13 cellular contexts compared by ENCODE assay signal in the genomic region with DNA sequence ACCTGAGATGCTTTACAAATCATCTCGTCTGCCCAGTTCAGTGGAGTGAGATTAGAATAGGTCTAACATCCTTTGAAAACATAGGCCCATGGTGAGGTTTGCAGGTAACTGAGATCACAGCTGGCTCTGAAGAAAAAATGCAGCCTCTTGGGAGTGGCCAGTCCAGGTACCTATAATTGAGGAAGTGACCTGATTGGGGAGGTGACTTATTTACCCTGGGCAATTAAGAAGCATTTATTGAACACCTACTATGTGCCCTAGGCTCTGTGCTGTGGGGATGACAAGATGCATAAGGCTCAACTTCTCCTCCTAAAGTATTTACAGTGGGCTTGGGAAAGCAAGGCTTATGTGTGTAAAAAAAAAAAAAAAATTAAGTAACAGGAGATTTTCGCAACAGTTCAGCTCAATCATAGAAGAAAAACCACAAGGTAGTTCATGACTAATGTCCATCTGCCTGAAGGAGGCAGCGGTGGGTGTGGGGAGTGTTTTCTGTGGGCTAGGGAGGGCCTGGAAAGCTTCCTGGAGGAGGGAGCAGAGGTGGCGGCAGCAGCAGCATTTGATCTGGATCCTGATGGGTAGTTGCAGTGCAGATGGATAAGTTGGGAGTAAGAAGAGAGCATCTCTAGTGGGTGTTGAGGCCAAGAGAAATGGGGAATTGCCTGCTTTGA. TPM values are rescaled to one million over a fixed set of nuclear protein-coding genes. Genes with fewer than 3 reads are reported as not detected.
DNase-seq lines count a peak whose midpoint lies in the region; ATAC-seq and TF ChIP-seq lines count a peak whose summit lies in the region.
"Had no signal": no experiment of that assay in that cellular context is flagged by ENCODE, and none has a peak within 500 bp of the region (broad histone marks: within the 10 kb centered on the region; RNA-seq: fewer than 3 reads in every experiment).

No MANE protein-coding gene starts in this region.

- CTCF ChIA-PET in activated CD4-positive, alpha-beta T cell treated with anti-CD3 and anti-CD28 coated beads, Interleukin-2, amount 10 ng/mL, durations not matched to agents 7 days and 5 days (lab: Charles Lee): interaction anchor here (0.6 to 8.9 kb wide), 7 partner anchors 8 to 660 kb away, joined by 3 to 51 read pairs (median 6); no protein-coding TSS in a partner anchor

- no peaks in the 10 kb centered on the region for H3K27me3 Mint-ChIP-seq in activated CD4-positive, alpha-beta T cell treated with anti-CD3 and anti-CD28 coated beads, Interleukin-2, amount 10 ng/mL, durations not matched to agents 7 days and 5 days
- H3K27me3 Mint-ChIP-seq in stimulated activated naive CD8-positive, alpha-beta T cell treated with anti-CD3 and anti-CD28 coated beads, Interleukin-15, amount 100 ng/mL, for 72 hours: no peaks in the 10 kb centered on the region

- H3K4me3 Mint-ChIP-seq in activated CD4-positive, alpha-beta T cell treated with anti-CD3 and anti-CD28 coated beads, Interleukin-2, amount 10 ng/mL, durations not matched to agents 7 days and 5 days: no peak overlapping the region
- H3K4me3 Mint-ChIP-seq in stimulated activated naive CD8-positive, alpha-beta T cell treated with anti-CD3 and anti-CD28 coated beads, Interleukin-15, amount 100 ng/mL, for 72 hours: peak overlapping the region in 1 of 2 donors; percentile 21

- peak overlapping the region; percentile 90 for H3K27ac ChIP-seq in RWPE2 (ENCODE audit: poor library complexity, severe bottlenecking)
- H3K27ac ChIP-seq: heart left ventricle, prostate gland had no signal

- no peak for DNase-seq in activated CD4-positive, alpha-beta T cell treated with anti-CD3 and anti-CD28 coated beads, Interleukin-2, amount 10 ng/mL, durations not matched to agents 7 days and 5 days
- no peak for DNase-seq in activated CD4-positive, alpha-beta T cell treated with anti-CD3 and anti-CD28 coated beads, Interleukin-2, amount 50 U/mL, for 1 hour
- DNase-seq in RWPE2 (ENCODE audit: low spot score) (peak; percentile 78), fibroblast of peridontal ligament (ENCODE audit: extremely low read depth) (peak; percentile 86), GOT3 (lab: John Stamatoyannopoulos, UW) (no peak), GM10266 (ENCODE audit: extremely low spot score) (no peak), DMS 273 treated with DMSO at 0.1 percent for 48 hours (lab: John Stamatoyannopoulos, UW) (no peak)
- no peak for DNase-seq in stimulated activated naive CD8-positive, alpha-beta T cell treated with anti-CD3 and anti-CD28 coated beads, Interleukin-15, amount 100 ng/mL, for 72 hours
- DNase-seq: activated T-cell treated with anti-CD3 and anti-CD28 coated beads for 4 hours, C1 segment of cervical spinal cord, heart left ventricle, substantia nigra had no signal

- peaks cover 61% of the 10 kb centered on the region for H3K4me1 Mint-ChIP-seq in activated CD4-positive, alpha-beta T cell treated with anti-CD3 and anti-CD28 coated beads, Interleukin-2, amount 10 ng/mL, durations not matched to agents 7 days and 5 days
- peaks cover 72% of the 10 kb centered on the region for H3K4me1 Mint-ChIP-seq in stimulated activated naive CD8-positive, alpha-beta T cell treated with anti-CD3 and anti-CD28 coated beads, Interleukin-15, amount 100 ng/mL, for 72 hours

- no peaks in the 10 kb centered on the region for H3K9me3 ChIP-seq in RWPE2 (ENCODE audit: severe bottlenecking)
- H3K9me3 ChIP-seq: heart left ventricle, prostate gland had no signal

- no peak overlapping the region for H3K4me3 ChIP-seq in RWPE2 (ENCODE audit: severe bottlenecking)
- H3K4me3 ChIP-seq: heart left ventricle, prostate gland had no signal

- TF ChIP-seq CTCF in RWPE2 (IDR thresholded peaks at IDR 0.05; ENCODE audit: poor library complexity, severe bottlenecking) (peak; percentile 18), GM10266 (IDR thresholded peaks at IDR 0.05; ENCODE audit: control insufficient read depth, insufficient read depth, low read depth, missing control alignments) (no peak)

- H3K36me3 ChIP-seq in RWPE2 (ENCODE audit: low read depth): peaks cover 82% of the 10 kb centered on the region
- H3K36me3 ChIP-seq: heart left ventricle, prostate gland had no signal

- H3K27me3 ChIP-seq in RWPE2 (ENCODE audit: insufficient read depth, poor library complexity, severe bottlenecking): no peaks in the 10 kb centered on the region
- H3K27me3 ChIP-seq: heart left ventricle had no signal

- POLR2A ChIA-PET in activated CD4-positive, alpha-beta T cell treated with anti-CD3 and anti-CD28 coated beads, Interleukin-2, amount 10 ng/mL, durations not matched to agents 7 days and 5 days (lab: Charles Lee): no interaction called here

- H3K9me3 Mint-ChIP-seq in activated CD4-positive, alpha-beta T cell treated with anti-CD3 and anti-CD28 coated beads, Interleukin-2, amount 10 ng/mL, durations not matched to agents 7 days and 5 days: no peaks in the 10 kb centered on the region
- H3K9me3 Mint-ChIP-seq in stimulated activated naive CD8-positive, alpha-beta T cell treated with anti-CD3 and anti-CD28 coated beads, Interleukin-15, amount 100 ng/mL, for 72 hours: no peaks in the 10 kb centered on the region

- ATAC-seq in RWPE2 (ENCODE audit: low read depth): peak; percentile 43
- no peak for ATAC-seq in stimulated activated naive CD8-positive, alpha-beta T cell treated with anti-CD3 and anti-CD28 coated beads, Interleukin-15, amount 100 ng/mL, for 72 hours
- ATAC-seq: heart left ventricle had no signal

- H3K27ac Mint-ChIP-seq in activated CD4-positive, alpha-beta T cell treated with anti-CD3 and anti-CD28 coated beads, Interleukin-2, amount 10 ng/mL, durations not matched to agents 7 days and 5 days: peak overlapping the region; percentile 16
- peak overlapping the region; percentile 12 to 100 for H3K27ac Mint-ChIP-seq in stimulated activated naive CD8-positive, alpha-beta T cell treated with anti-CD3 and anti-CD28 coated beads, Interleukin-15, amount 100 ng/mL, for 72 hours

- H3K4me1 ChIP-seq in RWPE2 (ENCODE audit: insufficient read depth, poor library complexity, severe bottlenecking): peaks cover 72% of the 10 kb centered on the region
- H3K4me1 ChIP-seq: prostate gland had no signal

- H3K36me3 Mint-ChIP-seq in activated CD4-positive, alpha-beta T cell treated with anti-CD3 and anti-CD28 coated beads, Interleukin-2, amount 10 ng/mL, durations not matched to agents 7 days and 5 days (ENCODE audit: low read depth): peaks cover 3% of the 10 kb centered on the region

RNA-seq across cellular contexts. Expression of a gene that starts 16.1 kb away (rescaled TPM):
- 10 to 100 TPM; 45.5 to 47.3 TPM for total RNA-seq in activated CD4-positive, alpha-beta T cell treated with anti-CD3 and anti-CD28 coated beads, Interleukin-2, amount 10 ng/mL, durations not matched to agents 7 days and 5 days

Comparison
In these comparisons a context has a peak if more than half of its experiments do, and no peak if none do; other contexts are left out.
1. DNase-seq: peak in RWPE2 (single experiment) and fibroblast of peridontal ligament (single experiment); none in activated CD4-positive, alpha-beta T cell treated with anti-CD3 and anti-CD28 coated beads, Interleukin-2, amount 10 ng/mL, durations not matched to agents 7 days and 5 days (single experiment), activated CD4-positive, alpha-beta T cell treated with anti-CD3 and anti-CD28 coated beads, Interleukin-2, amount 50 U/mL, for 1 hour (single experiment), stimulated activated naive CD8-positive, alpha-beta T cell treated with anti-CD3 and anti-CD28 coated beads, Interleukin-15, amount 100 ng/mL, for 72 hours (0 of 2), GOT3 (single experiment), GM10266 (single experiment) and DMS 273 treated with DMSO at 0.1 percent for 48 hours (single experiment).